Comparison of ENCODE assay signal across 1 cellular context in genomic region chr7:76393116-76394031, GRCh38.
A peak's percentile ranks its signal among the peaks of the same experiment; 100 is the strongest.
TF ChIP-seq lines count a peak whose summit lies in the region.

No MANE protein-coding gene starts in this region.

TF ChIP-seq in A549, 52 proteins besides CTCF, POLR2A, EP300 and RAD21 (continued from another document):
- TF ChIP-seq E2F6 (IDR thresholded peaks at IDR 0.05; ENCODE audit: borderline replicate concordance, low read depth) (peak; percentile 85), ZNF302 (CRISPR knock-in tag; IDR thresholded peaks at IDR 0.05) (0 out of 2 replicates have a peak, but pooled peaks have one; percentile 36), JUN (IDR thresholded peaks at IDR 0.05) (peak in 1 of 2 experiments; percentile 87; a peak in 3 of 5 replicates), FOXS1 (CRISPR knock-in tag; IDR thresholded peaks at IDR 0.05) (0 out of 2 replicates have a peak, but pooled peaks have one; percentile 26), RARB (CRISPR knock-in tag; IDR thresholded peaks at IDR 0.05) (no peak), MAX (IDR thresholded peaks at IDR 0.05) (peak; percentile 92), CBX8 (IDR thresholded peaks at IDR 0.05) (no peak), PBX3 (IDR thresholded peaks at IDR 0.05) (no peak), HMGXB4 (CRISPR knock-in tag; IDR thresholded peaks at IDR 0.05; ENCODE audit: borderline replicate concordance) (no peak), JUNB (IDR thresholded peaks at IDR 0.05) (no peak), ZSCAN20 (CRISPR knock-in tag; IDR thresholded peaks at IDR 0.05) (no peak), NPAS2 (CRISPR knock-in tag; IDR thresholded peaks at IDR 0.05; ENCODE audit: borderline replicate concordance) (peak; percentile 37; the same call in 1 of the 2 replicates), RCOR1 (IDR thresholded peaks at IDR 0.05; ENCODE audit: low read depth, low read length) (no peak), HEYL (CRISPR knock-in tag; IDR thresholded peaks at IDR 0.05) (0 out of 2 replicates have a peak, but pooled peaks have one; percentile 42), NFE2L2 (conservative IDR thresholded peaks at IDR 0.05; ENCODE audit: low read length) (no peak), ATOH8 (CRISPR knock-in tag; IDR thresholded peaks at IDR 0.05; ENCODE audit: low read depth) (peak; percentile 87), ZFP36 (IDR thresholded peaks at IDR 0.05; ENCODE audit: borderline replicate concordance, partially characterized antibody) (no peak), GATA3 (IDR thresholded peaks at IDR 0.05; ENCODE audit: borderline replicate concordance) (peak; percentile 18; the same call in 1 of the 2 replicates), REST (IDR thresholded peaks at IDR 0.05) (no peak), MAFK (IDR thresholded peaks at IDR 0.05; ENCODE audit: partially characterized antibody) (no peak), BCL3 (IDR thresholded peaks at IDR 0.05) (0 out of 3 replicates have a peak, but pooled peaks have one; percentile 47), MAZ (IDR thresholded peaks at IDR 0.05; ENCODE audit: borderline replicate concordance, low read depth, low read length) (no peak), PHF8 (IDR thresholded peaks at IDR 0.05; ENCODE audit: borderline replicate concordance, low read depth) (peak; percentile 60; the same call in 1 of the 2 replicates), HOXA7 (CRISPR knock-in tag; IDR thresholded peaks at IDR 0.05) (no peak), HOXB13 (CRISPR knock-in tag; IDR thresholded peaks at IDR 0.05; ENCODE audit: low read depth) (peak; percentile 97)
